Comparison of ENCODE assay signal across 28 cellular contexts in genomic region chr6:114277220-114277619, GRCh38.
DNase-seq lines count a peak whose midpoint lies in the region; ATAC-seq, FAIRE-seq and TF ChIP-seq lines count a peak whose summit lies in the region.
"Had no signal": no experiment of that assay in that cellular context is flagged by ENCODE, and none has a peak within 500 bp of the region (broad histone marks: within the 10 kb centered on the region; RNA-seq: fewer than 3 reads in every experiment).

No MANE protein-coding gene starts in this region.

- H2AFZ ChIP-seq in GM23338 (no peak overlapping the region), GM12878 (ENCODE audit: control insufficient read depth, low read depth, low read length) (no peak overlapping the region)

- H3K9ac ChIP-seq in GM12878 (ENCODE audit: control insufficient read depth, insufficient read depth, low read length), result no peak overlapping the region
- H3K9ac ChIP-seq: BLaER1 had no signal

- H4K20me1 ChIP-seq in GM23338 (replicated peaks; ENCODE audit: insufficient read depth), result no peaks in the 10 kb centered on the region
- H4K20me1 ChIP-seq in GM12878 (ENCODE audit: control insufficient read depth, insufficient read depth), result no peaks in the 10 kb centered on the region
- H4K20me1 ChIP-seq: BLaER1 had no signal

- H3K4me1 ChIP-seq in GM23338 (ENCODE audit: insufficient read depth) (peaks cover 46% of the 10 kb centered on the region), GM12878 (ENCODE audit: control insufficient read depth, insufficient read depth, low read length) (no peaks in the 10 kb centered on the region), transverse colon (no peaks in the 10 kb centered on the region)

- H3K9me3 ChIP-seq in GM12878 (replicated peaks; ENCODE audit: control insufficient read depth, insufficient read depth, low read length) (no peaks in the 10 kb centered on the region), transverse colon (no peaks in the 10 kb centered on the region)
- H3K9me3 ChIP-seq: BE2C, BLaER1 had no signal

- intact Hi-C loops in GM12878 (cut with micrococcal nuclease; ENCODE audit: unreplicated experiment), result no loop called here
- intact Hi-C loops in transverse colon (cut with DNase I; ENCODE audit: low total_unique reads), result no loop called here
- intact Hi-C loops in activated CD4-positive, alpha-beta T cell treated with anti-CD3 and anti-CD28 coated beads for 36 hours (cut with DNase I, micrococcal nuclease), result no loop called here

- H3K27ac Mint-ChIP-seq in GM23338 (no peak overlapping the region), mesothelial cell of epicardium (no peak overlapping the region)
- H3K27ac Mint-ChIP-seq in activated CD4-positive, alpha-beta T cell treated with anti-CD3 and anti-CD28 coated beads for 36 hours, result no peak overlapping the region
- H3K27ac Mint-ChIP-seq: CD14-positive monocyte; CD4-positive, alpha-beta memory T cell; CD4-positive, CD25-positive, alpha-beta regulatory T cell; CD8-positive, alpha-beta memory T cell had no signal

- POLR2A ChIA-PET in HEK293T (lab: Yijun Ruan, JAX), result no interaction called here
- POLR2A ChIA-PET in GM12878 (lab: Charles Lee), result no interaction called here
- POLR2A ChIA-PET in activated CD4-positive, alpha-beta T cell treated with anti-CD3 and anti-CD28 coated beads for 36 hours (lab: Charles Lee), result no interaction called here

- no peaks in the 10 kb centered on the region for H3K27me3 ChIP-seq in GM23338 (ENCODE audit: insufficient read depth)
- no peaks in the 10 kb centered on the region; a peak in 1 of 4 replicates for H3K27me3 ChIP-seq in GM12878 (replicated peaks in 1 of 2; ENCODE audit: control insufficient read depth in 2 of 2, insufficient read depth in 2 of 2, low read length in 1 of 2)
- no peaks in the 10 kb centered on the region for H3K27me3 ChIP-seq in transverse colon
- H3K27me3 ChIP-seq: BE2C, BLaER1 had no signal

- SMC1A ChIA-PET in GM12878 (lab: Charles Lee; ENCODE audit: uncharacterized antibody, unreplicated experiment), result interaction anchor here (1.2 kb wide), 1 partner anchor 68 kb away, joined by 3 read pairs; no protein-coding TSS in a partner anchor

- H3K4me3 ChIP-seq in GM23338 (no peak overlapping the region), GM12878 (no peak overlapping the region), transverse colon (no peak overlapping the region)
- H3K4me3 ChIP-seq: BLaER1 had no signal

- no peak for TF ChIP-seq POLR2A in GM12878 (IDR thresholded peaks at IDR 0.05; ENCODE audit: low read depth, low read length)
- TF ChIP-seq POLR2A in transverse colon (IDR thresholded peaks at IDR 0.05), result no peak

- no peaks in the 10 kb centered on the region; the same call in 1 of the 2 replicates for H3K9me2 ChIP-seq in GM23338 (ENCODE audit: insufficient read depth)

- in situ Hi-C loops in GM12878 (cut with MboI) (no loop called here), transverse colon (cut with MboI; ENCODE audit: low pct_ligation_motif_present in 1 of 4, low pct_unique_long_range_greater_than_20kb in 1 of 4, low sequenced_read_pairs in 3 of 4) (no loop called here)

- TF ChIP-seq EP300 in GM12878 (IDR thresholded peaks at IDR 0.05; ENCODE audit: borderline replicate concordance in 1 of 2, control insufficient read depth in 1 of 2, low read depth in 2 of 2, low read length in 2 of 2), result no peak
- no peak for TF ChIP-seq EP300 in transverse colon (IDR thresholded peaks at IDR 0.05; ENCODE audit: low read depth)

- peaks cover 4% of the 10 kb centered on the region; the same call in 1 of the 2 replicates for H3F3A ChIP-seq in GM23338 (replicated peaks; ENCODE audit: low read depth)

- H3K79me2 ChIP-seq in GM23338 (replicated peaks; ENCODE audit: insufficient read depth) (no peaks in the 10 kb centered on the region), GM12878 (ENCODE audit: control insufficient read depth, insufficient read depth, low read length) (no peaks in the 10 kb centered on the region)

- ATAC-seq in GM23338 (no peak), GM12878 (no peak)
- ATAC-seq in activated CD4-positive, alpha-beta T cell treated with anti-CD3 and anti-CD28 coated beads for 36 hours, result no peak

- H3K4me3 Mint-ChIP-seq in GM23338 (no peak overlapping the region), mesothelial cell of epicardium (no peak overlapping the region)
- no peak overlapping the region for H3K4me3 Mint-ChIP-seq in activated CD4-positive, alpha-beta T cell treated with anti-CD3 and anti-CD28 coated beads for 36 hours
- H3K4me3 Mint-ChIP-seq: CD14-positive monocyte; CD4-positive, alpha-beta memory T cell; CD4-positive, CD25-positive, alpha-beta regulatory T cell; CD8-positive, alpha-beta memory T cell had no signal

- H3K36me3 ChIP-seq in GM23338 (ENCODE audit: insufficient read depth) (no peaks in the 10 kb centered on the region), GM12878 (ENCODE audit: control insufficient read depth in 2 of 2, insufficient read depth in 2 of 2, low read length in 1 of 2) (no peaks in the 10 kb centered on the region), transverse colon (no peaks in the 10 kb centered on the region)
- H3K36me3 ChIP-seq: BLaER1 had no signal

- no peak overlapping the region for H3K27ac ChIP-seq in GM23338 (ENCODE audit: low read depth)
- H3K27ac ChIP-seq in GM12878 (ENCODE audit: control insufficient read depth, insufficient read depth), result no peak overlapping the region
- no peak overlapping the region for H3K27ac ChIP-seq in transverse colon
- H3K27ac ChIP-seq: BLaER1 had no signal

- RAD21 ChIA-PET in GM12878 (lab: Charles Lee; ENCODE audit: unreplicated experiment), result no interaction called here

- no TSS peak for BruUV-seq in GM12878 (replicated peaks; lab: Mats Ljungman, UMichigan)

- no peak for TF ChIP-seq RAD21 in GM12878 (IDR thresholded peaks at IDR 0.05; ENCODE audit: insufficient read depth, low read depth, low read length)

- H3K27me3 Mint-ChIP-seq in GM23338 (ENCODE audit: insufficient read depth, low read depth, poor library complexity) (no peaks in the 10 kb centered on the region), mesothelial cell of epicardium (ENCODE audit: low read depth) (no peaks in the 10 kb centered on the region)
- H3K27me3 Mint-ChIP-seq in activated CD4-positive, alpha-beta T cell treated with anti-CD3 and anti-CD28 coated beads for 36 hours, result peaks cover 8% of the 10 kb centered on the region

- DNase-seq in GM23338 (ENCODE audit: low spot score), result no peak
- no peak for DNase-seq in HEK293T (ENCODE audit: extremely low spot score)
- DNase-seq in OCI-M1 (lab: John Stamatoyannopoulos, UW), result peak; percentile 25
- DNase-seq in GM12878 (ENCODE audit: low read depth, low spot score), result no peak
- DNase-seq in transverse colon, result no peak
- DNase-seq in activated CD4-positive, alpha-beta T cell treated with anti-CD3 and anti-CD28 coated beads for 36 hours, result no peak
- no peak for DNase-seq in RKO (ENCODE audit: low spot score)
- no peak for DNase-seq in mesothelial cell of epicardium (ENCODE audit: low spot score in 2 of 2, unreplicated experiment in 2 of 2)
- DNase-seq: 8988T; ACHN; BE2C; C1 segment of cervical spinal cord; CD4-positive, alpha-beta memory T cell; CD4-positive, CD25-positive, alpha-beta regulatory T cell; CD8-positive, alpha-beta memory T cell; COR-L47; DMS 273 treated with DMSO at 0.1 percent for 48 hours; DMS153; DMS53; DMS79; DND-41; EL; GDM1 had no signal

- TF ChIP-seq CTCF in GM23338 (conservative IDR thresholded peaks at IDR 0.05; ENCODE audit: low read depth in 2 of 2), result no peak
- no peak for TF ChIP-seq CTCF in GM12878 (IDR thresholded peaks at IDR 0.05 in 2 of 3, conservative IDR thresholded peaks at IDR 0.05 in 1 of 3; ENCODE audit: control insufficient read depth in 2 of 3, extremely low read depth in 1 of 3, insufficient read depth in 1 of 3, low read depth in 3 of 3, low read length in 3 of 3)
- TF ChIP-seq CTCF in transverse colon (IDR thresholded peaks at IDR 0.05), result no peak
- no peak for TF ChIP-seq CTCF in mesothelial cell of epicardium (IDR thresholded peaks at IDR 0.05; ENCODE audit: unreplicated experiment)

- H3K4me2 ChIP-seq in GM23338 (peak overlapping the region; percentile 22), GM12878 (ENCODE audit: control insufficient read depth, insufficient read depth) (no peak overlapping the region)
- H3K4me2 ChIP-seq: BLaER1 had no signal

- 22% methylated on average over 2 of the region's 2 CpGs for WGBS in GM12878 (ENCODE audit: insufficient coverage, insufficient replicate concordance, low lambda C conversion rate, missing lambda C conversion rate)
- WGBS in transverse colon (ENCODE audit: low coverage in 1 of 2), 2 donors, result 69 to 80% methylated on average over 2 of the region's 2 CpGs

- H3K36me3 Mint-ChIP-seq in GM23338 (ENCODE audit: low read depth) (no peaks in the 10 kb centered on the region), mesothelial cell of epicardium (no peaks in the 10 kb centered on the region)
- no peaks in the 10 kb centered on the region for H3K36me3 Mint-ChIP-seq in activated CD4-positive, alpha-beta T cell treated with anti-CD3 and anti-CD28 coated beads for 36 hours (ENCODE audit: low read depth)
- H3K36me3 Mint-ChIP-seq: CD14-positive monocyte; CD4-positive, alpha-beta memory T cell; CD4-positive, CD25-positive, alpha-beta regulatory T cell; CD8-positive, alpha-beta memory T cell had no signal

- FAIRE-seq in GM12878 (lab: Jason Lieb, UNC), result no peak
- FAIRE-seq: A204.1, GM12891, GM19239 had no signal

- CTCF ChIA-PET in HEK293T (lab: Yijun Ruan, JAX) (no interaction called here), GM12878 (lab: Yijun Ruan, JAX) (interaction anchor here (0.9 kb wide), 1 partner anchor 27 kb away, joined by 3 read pairs; no protein-coding TSS in a partner anchor)
- CTCF ChIA-PET in activated CD4-positive, alpha-beta T cell treated with anti-CD3 and anti-CD28 coated beads for 36 hours (lab: Charles Lee), result no interaction called here

- H3K4me1 Mint-ChIP-seq in GM23338 (peaks cover 47% of the 10 kb centered on the region), mesothelial cell of epicardium (peaks cover 3% of the 10 kb centered on the region)
- H3K4me1 Mint-ChIP-seq in activated CD4-positive, alpha-beta T cell treated with anti-CD3 and anti-CD28 coated beads for 36 hours, result no peaks in the 10 kb centered on the region
- H3K4me1 Mint-ChIP-seq: CD14-positive monocyte; CD4-positive, alpha-beta memory T cell; CD4-positive, CD25-positive, alpha-beta regulatory T cell; CD8-positive, alpha-beta memory T cell had no signal

- H3K9me3 Mint-ChIP-seq in GM23338 (no peaks in the 10 kb centered on the region), mesothelial cell of epicardium (no peaks in the 10 kb centered on the region)
- H3K9me3 Mint-ChIP-seq in activated CD4-positive, alpha-beta T cell treated with anti-CD3 and anti-CD28 coated beads for 36 hours (ENCODE audit: low read depth), result no peaks in the 10 kb centered on the region
- H3K9me3 Mint-ChIP-seq: CD4-positive, alpha-beta memory T cell had no signal

TF ChIP-seq in GM23338, 12 proteins besides CTCF, POLR2A, EP300 and RAD21 (continues in another document):
- TF ChIP-seq CREB1 (CRISPR knock-in tag; IDR thresholded peaks at IDR 0.05; ENCODE audit: low read depth) (no peak), EZH2phosphoT487 (IDR thresholded peaks at IDR 0.05; ENCODE audit: unreplicated experiment) (no peak)

TF ChIP-seq in HEK293T, 16 proteins besides CTCF, POLR2A, EP300 and RAD21 (continues in another document):
- TF ChIP-seq ELF4 (IDR thresholded peaks at IDR 0.05) (peak; percentile 72), HDGF (IDR thresholded peaks at IDR 0.05; ENCODE audit: borderline replicate concordance) (no peak)
